Comparison of ENCODE assay signal across 7 cellular contexts in the genomic region with DNA sequence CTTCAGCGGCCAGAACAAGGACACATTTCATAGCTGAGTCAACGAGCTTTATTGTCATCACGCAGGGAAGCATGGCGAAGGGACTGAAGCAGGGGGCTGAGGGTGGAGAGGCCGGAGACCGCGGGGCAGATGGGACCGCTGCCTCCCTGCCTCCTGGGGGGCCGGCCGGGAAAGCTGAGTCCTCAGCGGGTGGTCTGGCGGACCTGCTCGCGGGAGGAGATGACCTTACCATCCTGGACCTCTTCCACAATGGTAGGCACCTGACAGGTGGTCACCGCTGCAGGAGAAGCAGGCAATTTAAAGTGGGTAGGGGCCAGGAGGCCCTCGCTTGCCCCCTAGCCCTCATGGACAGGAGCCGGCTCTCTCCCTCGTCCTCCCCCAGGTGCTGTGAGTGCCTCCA. TPM values are rescaled to one million over a fixed set of nuclear protein-coding genes. Genes with fewer than 3 reads are reported as not detected.
"Had no signal": no experiment of that assay in that cellular context is flagged by ENCODE, and none has a peak within 500 bp of the region (broad histone marks: within the 10 kb centered on the region; RNA-seq: fewer than 3 reads in every experiment).

No MANE protein-coding gene starts in this region.

RNA-seq across cellular contexts. Expression of a gene that starts 45.0 kb away (rescaled TPM):
- total RNA-seq: GM23248, GM23338, H1, H4, H7, H9, HFFc6 had no signal
